8 cellular contexts compared by ENCODE assay signal in genomic region chr10:3783313-3783689, GRCh38. TPM values are rescaled to one million over a fixed set of nuclear protein-coding genes. Genes with fewer than 3 reads are reported as not detected.
DNase-seq lines count a peak whose midpoint lies in the region; ATAC-seq and TF ChIP-seq lines count a peak whose summit lies in the region.

No MANE protein-coding gene starts in this region.

- peak; percentile 34 for ATAC-seq in GM18870 (IDR thresholded peaks at IDR 0.05; ENCODE audit: unreplicated experiment)
- ATAC-seq in HG03439 (IDR thresholded peaks at IDR 0.05; ENCODE audit: unreplicated experiment) = peak; percentile 20
- no peak for ATAC-seq in HG02763 (IDR thresholded peaks at IDR 0.05; ENCODE audit: unreplicated experiment)

- TF ChIP-seq CTCF in ascending aorta (IDR thresholded peaks at IDR 0.05) = no peak

- peaks cover 71% of the 10 kb centered on the region for H3K79me2 ChIP-seq in ACC112 (ENCODE audit: control insufficient read depth, insufficient read depth, low read length, unreplicated experiment)

- peak overlapping the region; percentile 87 for H3K4me2 ChIP-seq in skeletal muscle satellite cell (ENCODE audit: low read length)

- intact Hi-C loops in ascending aorta (cut with DNase I) = loop anchor here (2.0 to 5.0 kb wide), 4 partner anchors 70 to 984 kb away; no protein-coding TSS in a partner anchor

- peaks cover 58% of the 10 kb centered on the region for H3K36me3 ChIP-seq in ACC112 (ENCODE audit: insufficient read depth, low read length)
- peaks cover 37 to 56% of the 10 kb centered on the region in 2 donors for H3K36me3 ChIP-seq in ascending aorta
- H3K36me3 ChIP-seq in iPS DF 6.9 (ENCODE audit: control insufficient read depth, insufficient read depth, low read length) = peaks cover 23% of the 10 kb centered on the region
- H3K36me3 ChIP-seq in skeletal muscle satellite cell (ENCODE audit: insufficient read depth, low read length) = peaks cover 66% of the 10 kb centered on the region

- H3K27me3 ChIP-seq in ACC112 (ENCODE audit: insufficient read depth, low read length) (no peaks in the 10 kb centered on the region), ascending aorta (no peaks in the 10 kb centered on the region), iPS DF 6.9 (ENCODE audit: control insufficient read depth, insufficient read depth, low read length) (no peaks in the 10 kb centered on the region), skeletal muscle satellite cell (ENCODE audit: control insufficient read depth, insufficient read depth, low read length) (no peaks in the 10 kb centered on the region)

- H3K4me3 ChIP-seq in ACC112 (ENCODE audit: low read depth, low read length) (peak overlapping the region; percentile 86), ascending aorta (peak overlapping the region; percentile 79 to 99), iPS DF 6.9 (ENCODE audit: low read length) (peak overlapping the region; percentile 63), skeletal muscle satellite cell (ENCODE audit: low read length) (peak overlapping the region; percentile 80)

- DNase-seq in SW480 (ENCODE audit: low spot score) (peak; percentile 49), ascending aorta (ENCODE audit: low spot score in 2 of 2) (peak in 1 of 2 donors; percentile 86), iPS DF 6.9 (ENCODE audit: low read depth, low spot score) (no peak)

- peak overlapping the region; percentile 98 for H3K9ac ChIP-seq in skeletal muscle satellite cell (ENCODE audit: low read depth, low read length)

- H3K9me3 ChIP-seq in ascending aorta (no peaks in the 10 kb centered on the region), iPS DF 6.9 (ENCODE audit: control insufficient read depth, insufficient read depth, low read length) (no peaks in the 10 kb centered on the region), skeletal muscle satellite cell (replicated peaks; ENCODE audit: low read length) (no peaks in the 10 kb centered on the region)

- H2AFZ ChIP-seq in ACC112 (ENCODE audit: low read length, unreplicated experiment) = no peak overlapping the region

- no CpG with 5 or more reads among the region's 12 CpGs for WGBS in iPS DF 6.9 (ENCODE audit: insufficient coverage, insufficient read length)

- H3K4me1 ChIP-seq in ACC112 (ENCODE audit: control insufficient read depth, insufficient read depth, low read length, unreplicated experiment) (peaks cover 42% of the 10 kb centered on the region), ascending aorta (peaks cover 9 to 12% of the 10 kb centered on the region in 2 donors), iPS DF 6.9 (ENCODE audit: control insufficient read depth, insufficient read depth, low read length) (peaks cover 6% of the 10 kb centered on the region; the same call in 1 of the 2 replicates), skeletal muscle satellite cell (ENCODE audit: control insufficient read depth, insufficient read depth, low read length) (peaks cover 33% of the 10 kb centered on the region)

- H3K27ac ChIP-seq in ACC112 (ENCODE audit: low read depth, low read length) (peak overlapping the region; percentile 97), ascending aorta (peak overlapping the region; percentile 97 to 100), iPS DF 6.9 (ENCODE audit: low read length) (no peak overlapping the region)

RNA-seq across cellular contexts. Expression of gene KLF6, which starts 1.7 kb away (rescaled TPM):
- 144 TPM for total RNA-seq in ascending aorta
- total RNA-seq in skeletal muscle satellite cell (2012; rRNA removed) = 40.1 and 64.7 TPM in 2 replicates
